ENCODE assay signal across 15 cellular contexts in the genomic region with DNA sequence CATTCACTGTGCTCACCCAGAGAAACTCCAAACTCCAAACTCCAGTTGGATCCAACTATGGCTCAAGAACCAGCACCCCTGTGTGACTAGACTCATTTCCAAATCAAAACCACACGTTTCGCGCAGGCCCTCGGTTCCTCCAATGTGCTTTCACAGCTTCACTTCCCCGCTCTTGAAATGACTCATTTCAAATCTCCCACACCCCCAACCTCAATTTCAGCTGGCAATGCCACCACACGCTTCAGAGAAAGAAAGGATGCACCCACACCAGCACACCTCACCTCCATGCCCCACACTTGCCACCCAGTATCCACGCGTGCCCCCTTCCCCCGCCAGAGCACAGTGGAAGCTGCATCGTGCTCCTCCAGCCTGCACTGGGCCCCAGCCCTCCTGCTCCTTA. TPM values are rescaled to one million over a fixed set of nuclear protein-coding genes. Genes with fewer than 3 reads are reported as not detected.
DNase-seq lines count a peak whose midpoint lies in the region; ATAC-seq lines count a peak whose summit lies in the region.
"Had no signal": no experiment of that assay in that cellular context is flagged by ENCODE, and none has a peak within 500 bp of the region (broad histone marks: within the 10 kb centered on the region; RNA-seq: fewer than 3 reads in every experiment).

No MANE protein-coding gene starts in this region.

- H3K4me3 Mint-ChIP-seq in activated CD8-positive, alpha-beta memory T cell treated with anti-CD3 and anti-CD28 coated beads, Interleukin-2, amount 10 ng/mL, durations not matched to agents 7 days and 5 days = no peak overlapping the region

- ATAC-seq in activated CD8-positive, alpha-beta memory T cell treated with anti-CD3 and anti-CD28 coated beads, Interleukin-2, amount 10 ng/mL, durations not matched to agents 7 days and 5 days = peak; percentile 66
- peak; percentile 71 to 85 for ATAC-seq in activated naive CD4-positive, alpha-beta T cell treated with anti-CD3 and anti-CD28 coated beads, Interleukin-2, amount 50 U/mL, for 72 hours
- ATAC-seq: heart right ventricle, left lung had no signal

- peaks cover 26% of the 10 kb centered on the region for H3K4me1 Mint-ChIP-seq in activated CD8-positive, alpha-beta memory T cell treated with anti-CD3 and anti-CD28 coated beads, Interleukin-2, amount 10 ng/mL, durations not matched to agents 7 days and 5 days

- H3K9me3 Mint-ChIP-seq in activated CD8-positive, alpha-beta memory T cell treated with anti-CD3 and anti-CD28 coated beads, Interleukin-2, amount 10 ng/mL, durations not matched to agents 7 days and 5 days (ENCODE audit: low read depth) = peaks cover 5% of the 10 kb centered on the region
- H3K9me3 Mint-ChIP-seq in activated naive CD4-positive, alpha-beta T cell treated with anti-CD3 and anti-CD28 coated beads, Interleukin-2, amount 50 U/mL, for 72 hours = no peaks in the 10 kb centered on the region

- H3K27ac Mint-ChIP-seq in activated CD8-positive, alpha-beta memory T cell treated with anti-CD3 and anti-CD28 coated beads, Interleukin-2, amount 10 ng/mL, durations not matched to agents 7 days and 5 days = no peak overlapping the region
- peak overlapping the region in 1 of 2 donors; percentile 8 for H3K27ac Mint-ChIP-seq in activated naive CD4-positive, alpha-beta T cell treated with anti-CD3 and anti-CD28 coated beads, Interleukin-2, amount 50 U/mL, for 72 hours

- H3K27me3 Mint-ChIP-seq in activated CD8-positive, alpha-beta memory T cell treated with anti-CD3 and anti-CD28 coated beads, Interleukin-2, amount 10 ng/mL, durations not matched to agents 7 days and 5 days = peaks cover 23% of the 10 kb centered on the region

- H3K36me3 Mint-ChIP-seq in activated CD8-positive, alpha-beta memory T cell treated with anti-CD3 and anti-CD28 coated beads, Interleukin-2, amount 10 ng/mL, durations not matched to agents 7 days and 5 days = peaks cover 9% of the 10 kb centered on the region
- H3K36me3 Mint-ChIP-seq in activated naive CD4-positive, alpha-beta T cell treated with anti-CD3 and anti-CD28 coated beads, Interleukin-2, amount 50 U/mL, for 72 hours = peaks cover 0 to 6% of the 10 kb centered on the region in 2 donors

- peak; percentile 74 for DNase-seq in activated CD8-positive, alpha-beta memory T cell treated with anti-CD3 and anti-CD28 coated beads, Interleukin-2, amount 10 ng/mL, durations not matched to agents 7 days and 5 days
- DNase-seq in activated CD8-positive, alpha-beta memory T cell treated with anti-CD3 and anti-CD28 coated beads, Interleukin-2, amount 50 U/mL, for 4 hours = no peak
- DNase-seq in MV-4-11 (lab: John Stamatoyannopoulos, UW) = peak; percentile 90
- DNase-seq in activated naive CD4-positive, alpha-beta T cell treated with anti-CD3 and anti-CD28 coated beads, Interleukin-2, amount 50 U/mL, for 72 hours (ENCODE audit: low spot score in 2 of 2) = peak in 1 of 2 donors; percentile 43
- peak; percentile 60 for DNase-seq in stimulated activated CD8-positive, alpha-beta memory T cell treated with anti-CD3 and anti-CD28 coated beads, Interleukin-4, amount 100 ng/mL, for 48 hours
- DNase-seq in DMS153 (lab: John Stamatoyannopoulos, UW) = no peak
- no peak for DNase-seq in DMS53 (lab: John Stamatoyannopoulos, UW)
- DNase-seq in SHP77 (lab: John Stamatoyannopoulos, UW) = no peak
- DNase-seq: Calu3, heart right ventricle, left lung, NCI-H1092 treated with DMSO at 0.1 percent for 48 hours, sigmoid colon, T1000 had no signal

- CTCF ChIA-PET in activated CD8-positive, alpha-beta memory T cell treated with anti-CD3 and anti-CD28 coated beads, Interleukin-2, amount 10 ng/mL, durations not matched to agents 7 days and 5 days (lab: Charles Lee) = interaction anchor here (0.5 to 4.5 kb wide), 9 partner anchors 9 to 106 kb away, joined by 4 to 27 read pairs (median 6); a partner anchor contains a TSS

RNA-seq across cellular contexts. Expression of a gene that starts 9.0 kb away (rescaled TPM):
- total RNA-seq in activated CD8-positive, alpha-beta memory T cell treated with anti-CD3 and anti-CD28 coated beads, Interleukin-2, amount 10 ng/mL, durations not matched to agents 7 days and 5 days = under 1 TPM; 0.07 to 0.09 TPM
- under 1 TPM in 1 of 2 donors, not detected in 1; 0.39 TPM for total RNA-seq in activated naive CD4-positive, alpha-beta T cell treated with anti-CD3 and anti-CD28 coated beads, Interleukin-2, amount 50 U/mL, for 72 hours
- total RNA-seq: endothelial cell of umbilical vein, heart right ventricle, sigmoid colon had no signal

Comparison
In these comparisons a context has a peak if more than half of its experiments do, and no peak if none do; other contexts are left out.
1. DNase-seq: peak in activated CD8-positive, alpha-beta memory T cell treated with anti-CD3 and anti-CD28 coated beads, Interleukin-2, amount 10 ng/mL, durations not matched to agents 7 days and 5 days (single experiment), MV-4-11 (single experiment) and stimulated activated CD8-positive, alpha-beta memory T cell treated with anti-CD3 and anti-CD28 coated beads, Interleukin-4, amount 100 ng/mL, for 48 hours (single experiment); none in activated CD8-positive, alpha-beta memory T cell treated with anti-CD3 and anti-CD28 coated beads, Interleukin-2, amount 50 U/mL, for 4 hours (single experiment), DMS153 (single experiment), DMS53 (single experiment) and SHP77 (0 of 2).